1 cellular context compared by ENCODE assay signal in genomic region chr9:130185494-130186005, GRCh38.
TF ChIP-seq lines count a peak whose summit lies in the region.

No MANE protein-coding gene starts in this region.

TF ChIP-seq in HCT116, 20 proteins besides CTCF, POLR2A, EP300 and RAD21 (continued from another document):
- TF ChIP-seq POLR2AphosphoS5 (IDR thresholded peaks at IDR 0.05; ENCODE audit: low read depth, low read length) = no peak
- no peak for TF ChIP-seq JUND (IDR thresholded peaks at IDR 0.05)
- TF ChIP-seq CBX3 (IDR thresholded peaks at IDR 0.05; ENCODE audit: low read depth) = no peak
- TF ChIP-seq ZBTB33 (IDR thresholded peaks at IDR 0.05; ENCODE audit: extremely low read depth, insufficient replicate concordance, low read length) = no peak
- no peak for TF ChIP-seq CEBPB (IDR thresholded peaks at IDR 0.05; ENCODE audit: low read depth)
- TF ChIP-seq SIN3A (IDR thresholded peaks at IDR 0.05; ENCODE audit: low read depth) = no peak
- TF ChIP-seq ATF3 (IDR thresholded peaks at IDR 0.05) = no peak
- no peak for TF ChIP-seq EGR1 (IDR thresholded peaks at IDR 0.05; ENCODE audit: low read depth)
- TF ChIP-seq SP1 (IDR thresholded peaks at IDR 0.05; ENCODE audit: low read depth) = no peak
- no peak for TF ChIP-seq YY1 (IDR thresholded peaks at IDR 0.05; ENCODE audit: extremely low read depth, insufficient replicate concordance, low read depth, low read length)
